ENCODE assay signal across 8 cellular contexts in the genomic region with DNA sequence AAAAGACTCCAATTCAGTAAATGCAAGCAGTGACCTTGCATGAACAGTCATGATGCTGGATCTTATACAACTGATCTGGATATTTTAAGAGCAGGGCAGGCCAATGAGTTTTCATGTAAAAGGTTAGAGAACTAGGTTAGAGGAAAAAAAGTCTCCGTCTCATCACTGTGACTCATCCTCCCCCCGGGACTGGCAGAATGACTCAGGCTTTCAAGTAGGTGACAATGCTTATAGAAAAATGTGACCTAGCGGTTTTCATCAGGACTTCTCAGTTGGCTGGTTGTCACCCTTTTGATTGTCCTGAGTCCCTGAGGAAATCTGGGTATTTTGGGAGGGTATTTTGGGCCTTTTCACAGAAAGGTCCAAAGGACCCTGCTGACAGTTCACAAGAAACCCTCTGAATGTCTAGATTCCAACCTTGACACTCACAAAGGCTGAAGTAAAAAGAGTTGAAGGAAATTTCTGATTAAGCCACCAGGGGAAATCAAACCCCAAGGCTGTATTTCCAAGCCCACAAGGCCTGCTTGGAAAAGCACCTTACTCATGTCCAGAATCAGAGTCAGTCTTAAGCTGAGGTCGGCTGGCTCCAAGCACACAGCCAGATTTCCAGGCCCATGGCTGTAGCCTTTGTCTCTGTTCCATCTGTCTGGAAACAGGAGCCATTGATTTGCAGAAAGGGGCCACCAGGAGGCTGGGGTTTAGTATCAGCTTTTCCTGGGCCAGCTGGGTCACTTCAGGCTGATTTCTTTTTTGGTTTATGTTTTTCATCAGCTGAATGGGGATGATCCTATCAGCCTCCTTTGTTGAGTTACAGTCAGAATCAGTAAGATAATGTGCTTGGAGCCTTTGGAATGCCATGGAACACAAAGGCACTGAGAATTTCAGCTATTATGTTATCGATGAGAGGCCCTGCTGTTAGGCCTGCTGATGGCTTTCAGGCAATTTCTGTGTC.
DNase-seq lines count a peak whose midpoint lies in the region; ATAC-seq lines count a peak whose summit lies in the region.

No MANE protein-coding gene starts in this region.

- H3K27me3 ChIP-seq in NT2/D1 (ENCODE audit: insufficient read depth, insufficient read length) (no peaks in the 10 kb centered on the region), neuron (ENCODE audit: insufficient read depth, low read length) (no peaks in the 10 kb centered on the region)

- no peaks in the 10 kb centered on the region for H3K36me3 Mint-ChIP-seq in immature natural killer cell

- peaks cover 2 to 7% (median 5%) of the 10 kb centered on the region in 3 donors for H3K27me3 Mint-ChIP-seq in immature natural killer cell (ENCODE audit: low read depth in 3 of 3)

- ATAC-seq in HG02759 (IDR thresholded peaks at IDR 0.05; ENCODE audit: unreplicated experiment), result peak; percentile 93

- no peaks in the 10 kb centered on the region for H3K9me3 Mint-ChIP-seq in immature natural killer cell

- H3K4me1 ChIP-seq in NT2/D1 (ENCODE audit: insufficient read depth, insufficient read length), result peaks cover 3% of the 10 kb centered on the region
- H3K4me1 ChIP-seq in neuron (ENCODE audit: insufficient read depth, low read length), result peaks cover 19% of the 10 kb centered on the region

- H3K4me3 ChIP-seq in NT2/D1 (ENCODE audit: insufficient read length, low read depth) (no peak overlapping the region), neuron (ENCODE audit: low read length) (no peak overlapping the region)

- no peak overlapping the region for H3K4me3 Mint-ChIP-seq in immature natural killer cell

- no peak overlapping the region for H3K27ac Mint-ChIP-seq in immature natural killer cell

- DNase-seq in activated CD8-positive, alpha-beta memory T cell treated with anti-CD3 and anti-CD28 coated beads, Interleukin-2, amount 50 U/mL, for 48 hours, result peak; percentile 54
- DNase-seq in activated CD8-positive, alpha-beta memory T cell treated with anti-CD3 and anti-CD28 coated beads for 24 hours, result no peak
- DNase-seq in NT2/D1 (ENCODE audit: low read depth, low spot score) (peak; percentile 18), dedifferentiated amniotic fluid mesenchymal stem cell (ENCODE audit: extremely low spot score) (peak; percentile 68), NCI-H2196 treated with DMSO at 0.1 percent for 48 hours (lab: John Stamatoyannopoulos, UW; ENCODE audit: unreplicated experiment) (no peak), immature natural killer cell (no peak)

- H3K9me3 ChIP-seq in NT2/D1 (ENCODE audit: insufficient read depth, low read length), result no peaks in the 10 kb centered on the region
- no peaks in the 10 kb centered on the region for H3K9me3 ChIP-seq in neuron (ENCODE audit: low read length)

- H3K36me3 ChIP-seq in NT2/D1 (ENCODE audit: insufficient read depth, insufficient read length, low read length) (no peaks in the 10 kb centered on the region), neuron (ENCODE audit: insufficient read depth, low read length) (no peaks in the 10 kb centered on the region)

- H2AFZ ChIP-seq in neuron (ENCODE audit: low read depth, low read length), result peak overlapping the region; percentile 44

- no peak overlapping the region for H3K9ac ChIP-seq in NT2/D1 (ENCODE audit: insufficient read length, low read depth)

- no peaks in the 10 kb centered on the region for H3K4me1 Mint-ChIP-seq in immature natural killer cell

Comparison
In these comparisons a context has a peak if more than half of its experiments do, and no peak if none do; other contexts are left out.
1. DNase-seq: peak in activated CD8-positive, alpha-beta memory T cell treated with anti-CD3 and anti-CD28 coated beads, Interleukin-2, amount 50 U/mL, for 48 hours (single experiment), NT2/D1 (single experiment) and dedifferentiated amniotic fluid mesenchymal stem cell (single experiment); none in activated CD8-positive, alpha-beta memory T cell treated with anti-CD3 and anti-CD28 coated beads for 24 hours (single experiment), NCI-H2196 treated with DMSO at 0.1 percent for 48 hours (single experiment) and immature natural killer cell (0 of 3).